Comparison of ENCODE assay signal across 8 cellular contexts in genomic region chr14:60164404-60164716, GRCh38. TPM values are rescaled to one million over a fixed set of nuclear protein-coding genes. Genes with fewer than 3 reads are reported as not detected.
A peak's percentile ranks its signal among the peaks of the same experiment; 100 is the strongest.
DNase-seq lines count a peak whose midpoint lies in the region; ATAC-seq, FAIRE-seq and TF ChIP-seq lines count a peak whose summit lies in the region.

No MANE protein-coding gene starts in this region.

- peaks cover 3% of the 10 kb centered on the region; the same call in 1 of the 2 replicates for H3K23me2 ChIP-seq in H1 (ENCODE audit: low read depth, low read length)

- no peak overlapping the region for H2AK5ac ChIP-seq in H1 (ENCODE audit: low read depth, low read length)

- no peaks in the 10 kb centered on the region for H3K79me1 ChIP-seq in H1 (ENCODE audit: low read depth, low read length)

- peak overlapping the region in 3 of 4 experiments; percentile 34 to 64 (median 58); a peak in 2 of 7 replicates for H3K9ac ChIP-seq in H1 (replicated peaks in 1 of 4; ENCODE audit: extremely low read depth in 1 of 4, low read depth in 3 of 4, low read length in 3 of 4)

- no peak overlapping the region for H2BK15ac ChIP-seq in H1 (ENCODE audit: low read length)

- no peak overlapping the region for H3K18ac ChIP-seq in H1 (ENCODE audit: extremely low read depth, low read length)

- H3K27me3 ChIP-seq in AG04450 (ENCODE audit: control insufficient read depth, insufficient read depth, low read length) (no peaks in the 10 kb centered on the region), MG63 (no peaks in the 10 kb centered on the region), H1 (replicated peaks in 1 of 4; ENCODE audit: control insufficient read depth in 3 of 4, extremely low read depth in 1 of 4, insufficient read depth in 3 of 4, low read length in 3 of 4) (no peaks in the 10 kb centered on the region; a peak in 2 of 7 replicates), osteoblast (ENCODE audit: insufficient read depth, low read length) (no peaks in the 10 kb centered on the region)

- H2AFZ ChIP-seq in H1 (ENCODE audit: low read length) (peak overlapping the region; percentile 81), osteoblast (ENCODE audit: low read length) (peak overlapping the region; percentile 90)

- H3K4ac ChIP-seq in H1 (replicated peaks; ENCODE audit: insufficient read length, low read depth, low read length) = no peak overlapping the region

- DNase-seq in AG04450 (ENCODE audit: low read depth, low spot score) = no peak
- no peak for DNase-seq in MG63
- no peak for DNase-seq in H1 (ENCODE audit: low read depth in 1 of 2, low spot score in 2 of 2)
- no peak for DNase-seq in osteoblast (ENCODE audit: insufficient read length, low spot score, missing footprints)
- DNase-seq in EL = no peak
- no peak for DNase-seq in kidney glomerular epithelial cell (lab: John Stamatoyannopoulos, UW)
- no peak for DNase-seq in globus pallidus (ENCODE audit: low spot score)

- ATAC-seq in GM19397 (IDR thresholded peaks at IDR 0.05; ENCODE audit: unreplicated experiment) = peak; percentile 1

- H4K8ac ChIP-seq in H1 (ENCODE audit: extremely low read depth, insufficient read depth, low read length) = no peak overlapping the region

- H3K56ac ChIP-seq in H1 (replicated peaks; ENCODE audit: insufficient read length, low read depth, low read length) = no peak overlapping the region

- H4K20me1 ChIP-seq in H1 (replicated peaks in 1 of 2; ENCODE audit: control insufficient read depth in 1 of 2, insufficient read depth in 2 of 2, low read length in 2 of 2) (no peaks in the 10 kb centered on the region), osteoblast (ENCODE audit: insufficient read depth, low read length) (no peaks in the 10 kb centered on the region)

- H3K36me3 ChIP-seq in MG63 (no peaks in the 10 kb centered on the region), H1 (ENCODE audit: control insufficient read depth in 2 of 4, insufficient read depth in 4 of 4, low read length in 3 of 4) (no peaks in the 10 kb centered on the region), osteoblast (ENCODE audit: insufficient read depth, low read length) (no peaks in the 10 kb centered on the region)

- H3K4me3 ChIP-seq in AG04450 (ENCODE audit: low read depth, low read length) (peak overlapping the region; percentile 89), MG63 (peak overlapping the region; percentile 74), H1 (ENCODE audit: extremely low read depth in 1 of 4, insufficient read depth in 2 of 4, low read depth in 3 of 4, low read length in 4 of 4) (peak overlapping the region; percentile 73 to 91 (median 77)), osteoblast (ENCODE audit: insufficient read depth, low read length) (peak overlapping the region; percentile 86)

- TF ChIP-seq POLR2A in H1 (IDR thresholded peaks at IDR 0.05; ENCODE audit: control extremely low read depth in 1 of 2, low read depth in 2 of 2, low read length in 2 of 2) = peak in 1 of 2 experiments; percentile 8; a peak in 1 of 3 replicates

- H3K23ac ChIP-seq in H1 (ENCODE audit: insufficient read length) = no peak overlapping the region

- H4K91ac ChIP-seq in H1 (replicated peaks; ENCODE audit: insufficient read length, low read length) = no peak overlapping the region

- H3K4me1 ChIP-seq in H1 (replicated peaks in 1 of 4; ENCODE audit: control insufficient read depth in 3 of 4, insufficient read depth in 4 of 4, low read length in 3 of 4) = peaks cover 4 to 13% (median 5%) of the 10 kb centered on the region in 4 experiments; a peak in 3 of 7 replicates
- H3K4me1 ChIP-seq in osteoblast (ENCODE audit: insufficient read depth, low read length) = peaks cover 9% of the 10 kb centered on the region

- CTCF ChIA-PET in AG04450 (lab: Charles Lee) (interaction anchor here (0.8 to 2.7 kb wide), 3 partner anchors 20 to 198 kb away, joined by 3 to 15 read pairs (median 8); no protein-coding TSS in a partner anchor), H1 (lab: Charles Lee; ENCODE audit: partially characterized antibody) (interaction anchor here (0.7 to 3.0 kb wide), 4 partner anchors 11 to 111 kb away, joined by 3 to 13 read pairs (median 4); no protein-coding TSS in a partner anchor)

- no peak overlapping the region for H2BK5ac ChIP-seq in H1 (ENCODE audit: low read depth, low read length)

- no peak for TF ChIP-seq EP300 in H1 (IDR thresholded peaks at IDR 0.05; ENCODE audit: borderline replicate concordance in 1 of 2, low read depth in 2 of 2, low read length in 2 of 2)

- TF ChIP-seq CTCF in AG04450 (IDR thresholded peaks at IDR 0.05; ENCODE audit: low read depth, low read length) (no peak), H1 (IDR thresholded peaks at IDR 0.05; ENCODE audit: control extremely low read depth in 1 of 3, insufficient read depth in 1 of 3, low read depth in 1 of 3, low read length in 3 of 3) (no peak), osteoblast (IDR thresholded peaks at IDR 0.05; ENCODE audit: extremely low read depth, low read depth, low read length) (no peak)

- no peak for TF ChIP-seq RAD21 in H1 (IDR thresholded peaks at IDR 0.05 in 1 of 2, conservative IDR thresholded peaks at IDR 0.05 in 1 of 2; ENCODE audit: low read depth in 2 of 2, low read length in 2 of 2)

- no peak overlapping the region for H2BK120ac ChIP-seq in H1 (replicated peaks; ENCODE audit: low read depth, low read length)

- H3K79me2 ChIP-seq in H1 (ENCODE audit: control insufficient read depth in 1 of 2, insufficient read depth in 2 of 2, low read length in 2 of 2) (no peaks in the 10 kb centered on the region), osteoblast (ENCODE audit: insufficient read depth, low read length) (peaks cover 18% of the 10 kb centered on the region)

- WGBS in H1 (ENCODE audit: extremely low coverage in 1 of 2, insufficient coverage in 1 of 2, insufficient read length in 1 of 2, insufficient replicate concordance in 2 of 2, low coverage in 1 of 2, low lambda C conversion rate in 2 of 2, missing lambda C conversion rate in 1 of 2), 2 experiments = 62% methylated on average over 5 of the region's 5 CpGs; no CpG with 5 or more reads in 1 of the 2 experiments

- no peak overlapping the region for H3K14ac ChIP-seq in H1 (ENCODE audit: insufficient read length)

- no peak overlapping the region for H2BK12ac ChIP-seq in H1 (ENCODE audit: low read depth, low read length)

- no peak overlapping the region for H2BK20ac ChIP-seq in H1 (ENCODE audit: low read length)

- H3K9me3 ChIP-seq in AG04450 (ENCODE audit: control insufficient read depth, insufficient read depth, low read length) (no peaks in the 10 kb centered on the region), MG63 (no peaks in the 10 kb centered on the region), H1 (ENCODE audit: insufficient read depth in 2 of 2, low read depth in 1 of 2, low read length in 1 of 2) (no peaks in the 10 kb centered on the region), osteoblast (ENCODE audit: low read depth, low read length) (no peaks in the 10 kb centered on the region)

- no peak overlapping the region for H4K5ac ChIP-seq in H1 (ENCODE audit: insufficient read length, low read depth, low read length)

- FAIRE-seq in H1 (lab: Jason Lieb, UNC) = no peak

- POLR2A ChIA-PET in AG04450 (lab: Yijun Ruan, JAX) (no interaction called here), H1 (lab: Charles Lee; ENCODE audit: partially characterized antibody) (interaction anchor here (0.6 kb wide), 2 partner anchors 86 to 322 kb away, joined by 3 to 4 read pairs; no protein-coding TSS in a partner anchor)

- H3K27ac ChIP-seq in AG04450 (ENCODE audit: low read depth, low read length) (no peak overlapping the region), H1 (ENCODE audit: low read depth, low read length) (no peak overlapping the region), osteoblast (ENCODE audit: low read depth, low read length) (peak overlapping the region; percentile 54)

- H3K4me2 ChIP-seq in H1 (ENCODE audit: insufficient read depth in 1 of 2, low read depth in 2 of 2, low read length in 2 of 2) (peak overlapping the region; percentile 93 to 97), osteoblast (ENCODE audit: insufficient read depth, low read length) (peak overlapping the region; percentile 88)

TF ChIP-seq in H1, 55 proteins besides CTCF, POLR2A, EP300 and RAD21 (continues in another document):
- TF ChIP-seq BACH1 (IDR thresholded peaks at IDR 0.05; ENCODE audit: low read length) = no peak
- TF ChIP-seq ATF2 (IDR thresholded peaks at IDR 0.05; ENCODE audit: low read length) = no peak
- TF ChIP-seq SIX5 (IDR thresholded peaks at IDR 0.05; ENCODE audit: low read depth, low read length) = no peak
- TF ChIP-seq SIRT6 (IDR thresholded peaks at IDR 0.05; ENCODE audit: low read length) = no peak
- TF ChIP-seq JUND (IDR thresholded peaks at IDR 0.05; ENCODE audit: low read length) = no peak
- no peak for TF ChIP-seq TBP (IDR thresholded peaks at IDR 0.05; ENCODE audit: low read depth, low read length)
- TF ChIP-seq CHD1 (IDR thresholded peaks at IDR 0.05; ENCODE audit: low read depth, low read length) = no peak
- no peak for TF ChIP-seq EGR1 (IDR thresholded peaks at IDR 0.05; ENCODE audit: borderline replicate concordance, low read depth, low read length)
- TF ChIP-seq NRF1 (IDR thresholded peaks at IDR 0.05; ENCODE audit: low read depth, low read length) = no peak
- no peak for TF ChIP-seq GABPA (IDR thresholded peaks at IDR 0.05; ENCODE audit: borderline replicate concordance, insufficient read depth, low read length)

RNA-seq across cellular contexts. Expression of gene DHRS7, which starts 0.8 kb away (rescaled TPM):
- polyA plus RNA-seq in AG04450 (2011; rRNA removed) = 51.3 and 73.1 TPM in 2 replicates
- polyA minus RNA-seq in AG04450 (2011; rRNA and poly(A)+ RNA removed) = 17.3 and 22.9 TPM in 2 replicates
- 31.8 and 33.8 TPM in 2 replicates for total RNA-seq in MG63 (2014; rRNA removed; shearing (Covaris generic); ENCODE audit: low replicate concordance)
- total RNA-seq in H1 (2021; fragmentation: NEBNext Ultra II Directional; extraction: Animal tissue kit (Norgen Biotek cat#: 25700)) = 26.1 and 27.5 TPM in 2 replicates
- polyA plus RNA-seq in H1 (2011; rRNA removed) = 10.8 and 23.9 TPM in 2 replicates
- 17.6 TPM for polyA plus RNA-seq in H1 (2011; cell fraction: cytosol; rRNA removed)
- 17.3 TPM for polyA plus RNA-seq in H1 (2011; cell fraction: nucleus; rRNA removed)
- polyA plus RNA-seq in H1 (2012, experiment 1 of 2) = 24.1 to 26.0 TPM (median 25.1 TPM) in 4 replicates
- polyA plus RNA-seq in H1 (2012, experiment 2 of 2) = 4.8 TPM
- 40.6 TPM for polyA plus RNA-seq in H1 (2013, experiment 1 of 2)
- 50.4 TPM for polyA plus RNA-seq in H1 (2013, experiment 2 of 2)
- polyA minus RNA-seq in H1 (2011; rRNA and poly(A)+ RNA removed) = 7.5 and 7.8 TPM in 2 replicates
- 9.0 TPM for polyA minus RNA-seq in H1 (2011; cell fraction: cytosol; rRNA and poly(A)+ RNA removed)
- 10.7 TPM for polyA minus RNA-seq in H1 (2011; cell fraction: nucleus; rRNA and poly(A)+ RNA removed)
- 52.5 and 66.6 TPM in 2 replicates for total RNA-seq in osteoblast
